Comparison of ENCODE assay signal across 24 cellular contexts in the genomic region with DNA sequence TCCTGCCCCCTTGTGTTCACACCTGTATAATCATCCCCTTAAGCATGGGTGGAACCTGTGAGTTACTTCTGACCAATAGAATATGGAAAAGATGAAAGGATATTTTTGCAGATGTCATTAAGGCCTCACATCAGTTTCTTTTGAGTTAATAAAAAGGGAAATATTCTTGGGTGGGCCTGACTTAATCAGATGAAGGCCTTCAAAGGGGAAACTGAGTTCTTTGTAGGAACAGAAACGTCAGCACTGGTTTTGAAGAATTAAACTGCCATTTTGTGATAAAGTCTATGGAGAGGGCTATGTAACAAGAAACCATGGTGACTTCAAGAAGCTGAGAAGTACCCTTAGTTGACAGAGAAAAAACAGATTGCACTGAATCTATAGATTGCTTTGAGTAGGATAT.
"Had no signal": no experiment of that assay in that cellular context is flagged by ENCODE, and none has a peak within 500 bp of the region (broad histone marks: within the 10 kb centered on the region; RNA-seq: fewer than 3 reads in every experiment).

No MANE protein-coding gene starts in this region.

- DNase-seq: cortex of kidney; effector memory CD8-positive, alpha-beta T cell; foreskin fibroblast; heart left ventricle; hippocampal formation; left ventricle myocardium superior; lower lobe of right lung; naive thymus-derived CD8-positive, alpha-beta T cell; nephron progenitor cell; nucleus accumbens; sigmoid colon; stimulated activated CD4-positive, alpha-beta T cell treated with anti-CD3 and anti-CD28 coated beads, Interleukin-2, amount 100 ng/mL, for 24 hours; stimulated activated CD4-positive, alpha-beta T cell treated with anti-CD3 and anti-CD28 coated beads, Interleukin-4, amount 100 ng/mL, for 24 hours; stimulated activated naive CD8-positive, alpha-beta T cell treated with anti-CD3 and anti-CD28 coated beads, Interleukin-15, Interleukin-2, amounts not matched to agents 100 U/mL and 50 U/mL, for 24 hours; substantia nigra; upper lobe of right lung; uterus had no signal

- H3K4me3 ChIP-seq: gastroesophageal sphincter, heart left ventricle, lower lobe of right lung, prostate gland, right atrium auricular region, sigmoid colon, thoracic aorta, tibial nerve, upper lobe of right lung, uterus had no signal

- H3K27me3 ChIP-seq: gastroesophageal sphincter, heart left ventricle, right atrium auricular region, sigmoid colon, tibial nerve, upper lobe of right lung, uterus had no signal

- H3K27ac Mint-ChIP-seq: effector memory CD8-positive, alpha-beta T cell; naive thymus-derived CD8-positive, alpha-beta T cell; nephron progenitor cell; stimulated activated effector memory CD8-positive, alpha-beta T cell treated with anti-CD3 and anti-CD28 coated beads, Interleukin-12 subunit alpha, Interleukin-12 subunit beta, amount 100 ng/mL, for 72 hours had no signal

- H3K4me3 Mint-ChIP-seq: effector memory CD8-positive, alpha-beta T cell; naive thymus-derived CD8-positive, alpha-beta T cell; nephron progenitor cell; stimulated activated effector memory CD8-positive, alpha-beta T cell treated with anti-CD3 and anti-CD28 coated beads, Interleukin-12 subunit alpha, Interleukin-12 subunit beta, amount 100 ng/mL, for 72 hours had no signal

- H3K4me1 ChIP-seq: gastroesophageal sphincter, heart left ventricle, lower lobe of right lung, prostate gland, right atrium auricular region, sigmoid colon, tibial nerve, upper lobe of right lung, uterus had no signal

- H3K27me3 Mint-ChIP-seq: effector memory CD8-positive, alpha-beta T cell; naive thymus-derived CD8-positive, alpha-beta T cell had no signal

- H3K36me3 Mint-ChIP-seq: naive thymus-derived CD8-positive, alpha-beta T cell; stimulated activated effector memory CD8-positive, alpha-beta T cell treated with anti-CD3 and anti-CD28 coated beads, Interleukin-12 subunit alpha, Interleukin-12 subunit beta, amount 100 ng/mL, for 72 hours had no signal

- H3K9me3 ChIP-seq: prostate gland, thoracic aorta, upper lobe of right lung, uterus had no signal

- FAIRE-seq: keratinocyte had no signal

- H3K27ac ChIP-seq: gastroesophageal sphincter, heart left ventricle, lower lobe of right lung, prostate gland, right atrium auricular region, sigmoid colon, thoracic aorta, tibial nerve, upper lobe of right lung, uterus had no signal

- H3K36me3 ChIP-seq: gastroesophageal sphincter, heart left ventricle, lower lobe of right lung, prostate gland, right atrium auricular region, sigmoid colon, thoracic aorta, tibial nerve, upper lobe of right lung, uterus had no signal

- H3K4me1 Mint-ChIP-seq: nephron progenitor cell; stimulated activated effector memory CD8-positive, alpha-beta T cell treated with anti-CD3 and anti-CD28 coated beads, Interleukin-12 subunit alpha, Interleukin-12 subunit beta, amount 100 ng/mL, for 72 hours had no signal

- ATAC-seq: effector memory CD8-positive, alpha-beta T cell; gastroesophageal sphincter; heart left ventricle; left ventricle myocardium superior; lower lobe of right lung; naive thymus-derived CD8-positive, alpha-beta T cell; stimulated activated effector memory CD8-positive, alpha-beta T cell treated with anti-CD3 and anti-CD28 coated beads, Interleukin-12 subunit alpha, Interleukin-12 subunit beta, amount 100 ng/mL, for 72 hours; stimulated activated naive CD8-positive, alpha-beta T cell treated with anti-CD3 and anti-CD28 coated beads, Interleukin-15, Interleukin-2, amounts not matched to agents 100 U/mL and 50 U/mL, for 24 hours; upper lobe of right lung had no signal
